ENCODE assay signal across 30 cellular contexts in the genomic region with DNA sequence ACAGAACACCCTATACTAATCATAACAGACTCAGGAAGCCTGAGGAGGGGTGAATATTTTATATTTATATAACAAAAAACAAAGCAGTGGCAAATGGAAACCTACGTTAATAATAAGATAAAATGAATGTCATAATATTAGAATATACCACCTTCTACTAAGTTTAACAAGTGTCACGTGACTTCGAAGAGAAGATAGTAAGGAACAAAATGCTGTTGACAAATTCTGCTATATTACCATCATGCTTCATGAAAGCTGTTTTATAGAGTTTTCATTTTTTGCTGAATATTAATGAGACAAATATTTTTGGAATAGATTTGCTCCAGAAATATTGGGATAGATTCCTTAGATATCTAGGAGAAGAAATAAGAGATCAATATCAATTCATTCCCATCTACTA.
"Had no signal": no experiment of that assay in that cellular context is flagged by ENCODE, and none has a peak within 500 bp of the region (broad histone marks: within the 10 kb centered on the region; RNA-seq: fewer than 3 reads in every experiment).

No MANE protein-coding gene starts in this region.

- DNase-seq: activated CD4-positive, alpha-beta memory T cell treated with anti-CD3 and anti-CD28 coated beads for 36 hours; activated CD4-positive, alpha-beta T cell treated with anti-CD3 and anti-CD28 coated beads for 36 hours; activated CD4-positive, alpha-beta T cell treated with anti-CD3 and anti-CD28 coated beads, Interleukin-2, amount 10 ng/mL, durations not matched to agents 24 days and 14 days; activated CD4-positive, CD25-positive, alpha-beta regulatory T cell; activated CD4-positive, CD25-positive, alpha-beta regulatory T cell treated with anti-CD3 and anti-CD28 coated beads, Interleukin-2, amount 50 U/mL, for 72 hours; activated CD8-positive, alpha-beta memory T cell treated with anti-CD3 and anti-CD28 coated beads, Interleukin-2, amount 10 ng/mL, durations not matched to agents 7 days and 5 days; activated CD8-positive, alpha-beta T cell treated with anti-CD3 and anti-CD28 coated beads, Interleukin-2, amount 10 ng/mL, durations not matched to agents 7 days and 5 days; activated effector memory CD4-positive, alpha-beta T cell treated with Interleukin-2 at 50 U/mL for 16 hours; activated naive CD4-positive, alpha-beta T cell treated with anti-CD3 and anti-CD28 coated beads, Interleukin-2, amount 50 U/mL, for 16 hours; activated naive CD4-positive, alpha-beta T cell treated with Interleukin-2 at 50 U/mL for 16 hours; amniotic stem cell; anterior cingulate cortex; brain microvascular endothelial cell; dorsolateral prefrontal cortex; effector memory CD4-positive, alpha-beta T cell; esophagus squamous epithelium; heart right ventricle; T-helper 1 cell; T-helper 17 cell; T1000 had no signal

- H3K4me3 ChIP-seq: coronary artery, dorsolateral prefrontal cortex, esophagus squamous epithelium, gastroesophageal sphincter had no signal

- H3K27me3 ChIP-seq: brain microvascular endothelial cell, dorsolateral prefrontal cortex, esophagus squamous epithelium, gastroesophageal sphincter, heart right ventricle had no signal

- H3K4me3 Mint-ChIP-seq: activated CD4-positive, alpha-beta memory T cell treated with anti-CD3 and anti-CD28 coated beads for 36 hours; activated CD4-positive, alpha-beta T cell treated with anti-CD3 and anti-CD28 coated beads for 36 hours; activated CD4-positive, alpha-beta T cell treated with anti-CD3 and anti-CD28 coated beads, Interleukin-2, amount 10 ng/mL, durations not matched to agents 24 days and 14 days; activated CD8-positive, alpha-beta memory T cell treated with anti-CD3 and anti-CD28 coated beads, Interleukin-2, amount 10 ng/mL, durations not matched to agents 7 days and 5 days; activated CD8-positive, alpha-beta T cell treated with anti-CD3 and anti-CD28 coated beads, Interleukin-2, amount 10 ng/mL, durations not matched to agents 7 days and 5 days; activated naive CD8-positive, alpha-beta T cell; activated T-helper 17 cell treated with anti-CD3 and anti-CD28 coated beads, Interleukin-2, amount 50 U/mL, for 72 hours; central memory CD8-positive, alpha-beta T cell; dendritic cell treated with granulocyte-macrophage colony-stimulating factor and Interleukin-4, amounts not matched to agents 40 ng/mL and 50 ng/mL, for 4 days; T-helper 17 cell; T-helper 2 cell treated with Interferon-gamma antibody and Interleukin-4, amounts not matched to agents 5 μg/mL and 100 μg/mL, for 36 hours had no signal

- H3K36me3 ChIP-seq: brain microvascular endothelial cell, esophagus squamous epithelium, gastroesophageal sphincter, heart right ventricle had no signal

- H3K4me1 Mint-ChIP-seq: activated CD4-positive, alpha-beta T cell treated with anti-CD3 and anti-CD28 coated beads for 36 hours; activated CD4-positive, alpha-beta T cell treated with anti-CD3 and anti-CD28 coated beads, Interleukin-2, amount 10 ng/mL, durations not matched to agents 24 days and 14 days; activated CD8-positive, alpha-beta memory T cell treated with anti-CD3 and anti-CD28 coated beads, Interleukin-2, amount 10 ng/mL, durations not matched to agents 7 days and 5 days; activated T-helper 17 cell treated with anti-CD3 and anti-CD28 coated beads, Interleukin-2, amount 50 U/mL, for 72 hours; central memory CD8-positive, alpha-beta T cell; T-helper 17 cell had no signal

- H3K9me3 ChIP-seq: esophagus squamous epithelium, gastroesophageal sphincter had no signal

- H3K9me3 Mint-ChIP-seq: activated CD4-positive, alpha-beta memory T cell treated with anti-CD3 and anti-CD28 coated beads for 36 hours; activated T-helper 17 cell treated with anti-CD3 and anti-CD28 coated beads, Interleukin-2, amount 50 U/mL, for 72 hours; central memory CD8-positive, alpha-beta T cell had no signal

- H3K27ac ChIP-seq: brain microvascular endothelial cell, coronary artery, dorsolateral prefrontal cortex, epithelial cell of prostate, esophagus squamous epithelium, gastroesophageal sphincter had no signal

- ATAC-seq: activated CD4-positive, alpha-beta T cell treated with anti-CD3 and anti-CD28 coated beads for 36 hours; activated CD8-positive, alpha-beta memory T cell treated with anti-CD3 and anti-CD28 coated beads, Interleukin-2, amount 10 ng/mL, durations not matched to agents 7 days and 5 days; activated CD8-positive, alpha-beta T cell treated with anti-CD3 and anti-CD28 coated beads, Interleukin-2, amount 10 ng/mL, durations not matched to agents 7 days and 5 days; activated T-helper 17 cell treated with anti-CD3 and anti-CD28 coated beads, Interleukin-2, amount 50 U/mL, for 72 hours; gastroesophageal sphincter; heart right ventricle; T-helper 17 cell had no signal

- H3K27me3 Mint-ChIP-seq: activated CD4-positive, alpha-beta memory T cell treated with anti-CD3 and anti-CD28 coated beads for 36 hours; activated CD4-positive, alpha-beta T cell treated with anti-CD3 and anti-CD28 coated beads for 36 hours; activated CD4-positive, alpha-beta T cell treated with anti-CD3 and anti-CD28 coated beads, Interleukin-2, amount 10 ng/mL, durations not matched to agents 24 days and 14 days; activated CD8-positive, alpha-beta memory T cell treated with anti-CD3 and anti-CD28 coated beads, Interleukin-2, amount 10 ng/mL, durations not matched to agents 7 days and 5 days; activated naive CD8-positive, alpha-beta T cell; activated T-helper 17 cell treated with anti-CD3 and anti-CD28 coated beads, Interleukin-2, amount 50 U/mL, for 72 hours; central memory CD8-positive, alpha-beta T cell; dendritic cell treated with granulocyte-macrophage colony-stimulating factor and Interleukin-4, amounts not matched to agents 40 ng/mL and 50 ng/mL, for 4 days; T-helper 17 cell had no signal

- H3K27ac Mint-ChIP-seq: activated CD4-positive, alpha-beta memory T cell treated with anti-CD3 and anti-CD28 coated beads for 36 hours; activated CD4-positive, alpha-beta T cell treated with anti-CD3 and anti-CD28 coated beads for 36 hours; activated CD4-positive, alpha-beta T cell treated with anti-CD3 and anti-CD28 coated beads, Interleukin-2, amount 10 ng/mL, durations not matched to agents 24 days and 14 days; activated CD8-positive, alpha-beta memory T cell treated with anti-CD3 and anti-CD28 coated beads, Interleukin-2, amount 10 ng/mL, durations not matched to agents 7 days and 5 days; activated CD8-positive, alpha-beta T cell treated with anti-CD3 and anti-CD28 coated beads, Interleukin-2, amount 10 ng/mL, durations not matched to agents 7 days and 5 days; activated naive CD8-positive, alpha-beta T cell; activated T-helper 17 cell treated with anti-CD3 and anti-CD28 coated beads, Interleukin-2, amount 50 U/mL, for 72 hours; dendritic cell treated with granulocyte-macrophage colony-stimulating factor and Interleukin-4, amounts not matched to agents 40 ng/mL and 50 ng/mL, for 4 days; T-helper 17 cell; T-helper 2 cell treated with Interferon-gamma antibody and Interleukin-4, amounts not matched to agents 5 μg/mL and 100 μg/mL, for 36 hours had no signal

- FAIRE-seq: astrocyte, bronchial epithelial cell had no signal

- H3K36me3 Mint-ChIP-seq: activated CD4-positive, alpha-beta memory T cell treated with anti-CD3 and anti-CD28 coated beads for 36 hours; activated CD8-positive, alpha-beta memory T cell treated with anti-CD3 and anti-CD28 coated beads, Interleukin-2, amount 10 ng/mL, durations not matched to agents 7 days and 5 days; activated naive CD8-positive, alpha-beta T cell had no signal

- H3K4me1 ChIP-seq: esophagus squamous epithelium, gastroesophageal sphincter had no signal
